In genomic region chr12:53190108-53190729, GRCh38 we compare ENCODE assay signal across 9 cellular contexts. TPM values are rescaled to one million over a fixed set of nuclear protein-coding genes. Genes with fewer than 3 reads are reported as not detected.
DNase-seq lines count a peak whose midpoint lies in the region; ATAC-seq and TF ChIP-seq lines count a peak whose summit lies in the region.
"Had no signal": no experiment of that assay in that cellular context is flagged by ENCODE, and none has a peak within 500 bp of the region (broad histone marks: within the 10 kb centered on the region; RNA-seq: fewer than 3 reads in every experiment).

No MANE protein-coding gene starts in this region.

- peaks cover 40% of the 10 kb centered on the region for H3K36me3 Mint-ChIP-seq in activated CD4-positive, alpha-beta T cell treated with anti-CD3 and anti-CD28 coated beads for 36 hours (ENCODE audit: low read depth)

- no peaks in the 10 kb centered on the region for H4K20me1 ChIP-seq in KMS-11 (ENCODE audit: insufficient read depth)

- no peaks in the 10 kb centered on the region for H3K27me3 Mint-ChIP-seq in activated CD4-positive, alpha-beta T cell treated with anti-CD3 and anti-CD28 coated beads for 36 hours
- H3K27me3 Mint-ChIP-seq: dendritic cell treated with granulocyte-macrophage colony-stimulating factor and Interleukin-4, amounts not matched to agents 40 ng/mL and 50 ng/mL, for 4 days had no signal

- DNase-seq in NCI-H510A treated with DMSO at 0.1 percent for 48 hours (lab: John Stamatoyannopoulos, UW) (peak; percentile 55), NCI-H510A (lab: John Stamatoyannopoulos, UW) (no peak), myocyte (ENCODE audit: low read depth) (peak; percentile 61), aorta (peak; percentile 77 to 91)
- peak; percentile 74 for DNase-seq in activated CD4-positive, alpha-beta T cell treated with anti-CD3 and anti-CD28 coated beads for 36 hours
- peak; percentile 34 for DNase-seq in effector CD8-positive, alpha-beta T cell (lab: John Stamatoyannopoulos, UW)

- H3K4me3 ChIP-seq in KMS-11 (IDR thresholded peaks at IDR 0.05; ENCODE audit: insufficient read depth, low read depth, low read length): no peak overlapping the region
- no peak overlapping the region for H3K4me3 ChIP-seq in aorta (ENCODE audit: low read length in 2 of 2)

- H3K4me1 ChIP-seq in KMS-11 (ENCODE audit: low read depth, poor library complexity, severe bottlenecking) (peaks cover 54% of the 10 kb centered on the region), aorta (ENCODE audit: control insufficient read depth in 1 of 2, insufficient read depth in 2 of 2, low read length in 2 of 2) (no peaks in the 10 kb centered on the region)

- peak; percentile 90 for TF ChIP-seq CTCF in KMS-11 (conservative IDR thresholded peaks at IDR 0.05; ENCODE audit: low read depth, low read length)

- POLR2A ChIA-PET in activated CD4-positive, alpha-beta T cell treated with anti-CD3 and anti-CD28 coated beads for 36 hours (lab: Charles Lee): interaction anchor here (1.2 kb wide), 1 partner anchor 10 kb away, joined by 3 read pairs; the partner anchor contains the start of genes CSAD and ZNF740

- no peak overlapping the region for H3K4me3 Mint-ChIP-seq in activated CD4-positive, alpha-beta T cell treated with anti-CD3 and anti-CD28 coated beads for 36 hours
- H3K4me3 Mint-ChIP-seq: dendritic cell treated with granulocyte-macrophage colony-stimulating factor and Interleukin-4, amounts not matched to agents 40 ng/mL and 50 ng/mL, for 4 days had no signal

- peak overlapping the region; percentile 17 for H3K27ac Mint-ChIP-seq in activated CD4-positive, alpha-beta T cell treated with anti-CD3 and anti-CD28 coated beads for 36 hours
- H3K27ac Mint-ChIP-seq: dendritic cell treated with granulocyte-macrophage colony-stimulating factor and Interleukin-4, amounts not matched to agents 40 ng/mL and 50 ng/mL, for 4 days had no signal

- H2AFZ ChIP-seq in KMS-11 (ENCODE audit: low read depth): no peak overlapping the region

- H3K4me1 Mint-ChIP-seq in activated CD4-positive, alpha-beta T cell treated with anti-CD3 and anti-CD28 coated beads for 36 hours: peaks cover 14% of the 10 kb centered on the region

- H3K27me3 ChIP-seq in KMS-11 (ENCODE audit: insufficient read depth, low read depth): no peaks in the 10 kb centered on the region
- no peaks in the 10 kb centered on the region for H3K27me3 ChIP-seq in aorta (ENCODE audit: control insufficient read depth in 1 of 2, insufficient read depth in 2 of 2, low read length in 1 of 2)

- no peaks in the 10 kb centered on the region for H3K9me3 Mint-ChIP-seq in activated CD4-positive, alpha-beta T cell treated with anti-CD3 and anti-CD28 coated beads for 36 hours (ENCODE audit: low read depth)
- H3K9me3 Mint-ChIP-seq: dendritic cell treated with granulocyte-macrophage colony-stimulating factor and Interleukin-4, amounts not matched to agents 40 ng/mL and 50 ng/mL, for 4 days had no signal

- H3K27ac ChIP-seq in KMS-11: peak overlapping the region; percentile 10; the same call in 1 of the 2 replicates
- H3K27ac ChIP-seq in aorta (ENCODE audit: low read depth in 1 of 2, low read length in 2 of 2): no peak overlapping the region

- peaks cover 35% of the 10 kb centered on the region; the same call in 1 of the 2 replicates for H3K36me3 ChIP-seq in KMS-11 (ENCODE audit: insufficient read depth)
- H3K36me3 ChIP-seq in aorta (ENCODE audit: control insufficient read depth in 1 of 2, insufficient read depth in 2 of 2, low read length in 1 of 2): peaks cover 0 to 19% of the 10 kb centered on the region in 2 donors

- peak; percentile 94 for ATAC-seq in activated CD4-positive, alpha-beta T cell treated with anti-CD3 and anti-CD28 coated beads for 36 hours
- ATAC-seq in aorta (ENCODE audit: low FRiP score) (peak; percentile 81), HG03571 (IDR thresholded peaks at IDR 0.05; ENCODE audit: unreplicated experiment) (no peak)

- intact Hi-C loops in activated CD4-positive, alpha-beta T cell treated with anti-CD3 and anti-CD28 coated beads for 36 hours (cut with DNase I, micrococcal nuclease): loop anchor here (1.0 to 10.0 kb wide), 3 partner anchors 31 to 125 kb away; no protein-coding TSS in a partner anchor
- intact Hi-C loops in aorta (cut with DNase I): loop anchor here in 1 of 2 donors (5.0 kb wide), 1 partner anchor 33 kb away; no protein-coding TSS in a partner anchor

- CTCF ChIA-PET in activated CD4-positive, alpha-beta T cell treated with anti-CD3 and anti-CD28 coated beads for 36 hours (lab: Charles Lee): interaction anchor here (0.6 to 7.2 kb wide), 16 partner anchors 9 to 502 kb away, joined by 3 to 94 read pairs (median 4); partner anchors contain the start of genes CSAD, SOAT2, SPRYD3 and ZNF740

- no peaks in the 10 kb centered on the region for H3K9me3 ChIP-seq in aorta (ENCODE audit: control insufficient read depth, low read length)

- H3K79me2 ChIP-seq in KMS-11 (ENCODE audit: insufficient read depth, low read depth): no peaks in the 10 kb centered on the region; the same call in 1 of the 2 replicates

- H3K4me2 ChIP-seq in KMS-11: no peak overlapping the region

- 29% methylated on average over 14 of the region's 14 CpGs for WGBS in aorta, 2 donors

- H3K9ac ChIP-seq in KMS-11: no peak overlapping the region

RNA-seq across cellular contexts. Expression of gene CSAD, which starts 9.5 kb away (rescaled TPM):
- 10 to 100 TPM; 20.0 to 23.1 TPM for total RNA-seq in activated CD4-positive, alpha-beta T cell treated with anti-CD3 and anti-CD28 coated beads for 36 hours
- 5.6 and 15.5 TPM in 2 replicates for total RNA-seq in myocyte
- polyA plus RNA-seq in myocyte (2012): 39.8 TPM
- total RNA-seq in aorta: 10 to 100 TPM; 52.7 to 74.4 TPM
- polyA plus RNA-seq in aorta: 100 to 1,000 TPM in 1 of 2 donors, 1 to 10 TPM in 1; 5.0 to 118 TPM

RNA-seq across cellular contexts. Expression of gene ZNF740, which starts 9.7 kb away (rescaled TPM):
- total RNA-seq in activated CD4-positive, alpha-beta T cell treated with anti-CD3 and anti-CD28 coated beads for 36 hours: 10 to 100 TPM; 34.9 to 40.2 TPM
- total RNA-seq in myocyte: 7.4 and 9.2 TPM in 2 replicates
- 11.1 TPM for polyA plus RNA-seq in myocyte (2012)
- 10 to 100 TPM; 34.0 to 46.3 TPM for total RNA-seq in aorta
- polyA plus RNA-seq in aorta: 10 to 100 TPM in 1 of 2 donors, 1 to 10 TPM in 1; 4.1 to 15.7 TPM

RNA-seq across cellular contexts. Expression of gene ITGB7, which starts 16.8 kb away (rescaled TPM):
- total RNA-seq in activated CD4-positive, alpha-beta T cell treated with anti-CD3 and anti-CD28 coated beads for 36 hours: 10 to 100 TPM; 73.0 to 77.6 TPM
- total RNA-seq in myocyte (0.16 and 0.32 TPM in 2 replicates), aorta (1 to 10 TPM; 3.2 to 5.8 TPM)
- 0.10 TPM for polyA plus RNA-seq in myocyte (2012)
- 1 to 10 TPM; 1.4 to 4.9 TPM for polyA plus RNA-seq in aorta

RNA-seq across cellular contexts. Expression of gene RARG, which starts 41.8 kb away (rescaled TPM):
- 10 to 100 TPM; 20.0 to 21.6 TPM for total RNA-seq in activated CD4-positive, alpha-beta T cell treated with anti-CD3 and anti-CD28 coated beads for 36 hours
- total RNA-seq in myocyte (15.4 and 22.7 TPM in 2 replicates), aorta (10 to 100 TPM; 32.7 to 63.9 TPM)
- 21.9 TPM for polyA plus RNA-seq in myocyte (2012)
- 10 to 100 TPM; 14.5 to 35.6 TPM for polyA plus RNA-seq in aorta

Comparison
In these comparisons a context has a peak if more than half of its experiments do, and no peak if none do; other contexts are left out.
1. RNA of gene ITGB7, which starts 16.8 kb away (total RNA-seq): 73.0 to 77.6 TPM in activated CD4-positive, alpha-beta T cell treated with anti-CD3 and anti-CD28 coated beads for 36 hours; 3.2 to 5.8 TPM in aorta and 0.16 to 0.32 TPM in myocyte; every median in the first group is over 10 times any median in the second.